Comparison of ENCODE assay signal across 20 cellular contexts in genomic region chr10:79360499-79361342, GRCh38. TPM values are rescaled to one million over a fixed set of nuclear protein-coding genes. Genes with fewer than 3 reads are reported as not detected.
DNase-seq lines count a peak whose midpoint lies in the region; ATAC-seq and TF ChIP-seq lines count a peak whose summit lies in the region.
"Had no signal": no experiment of that assay in that cellular context is flagged by ENCODE, and none has a peak within 500 bp of the region (broad histone marks: within the 10 kb centered on the region; RNA-seq: fewer than 3 reads in every experiment).

No MANE protein-coding gene starts in this region.

- H4K20me1 ChIP-seq in IMR-90 (ENCODE audit: insufficient read depth, low read length), result peaks cover 4% of the 10 kb centered on the region

- H3K36me3 Mint-ChIP-seq in activated naive CD4-positive, alpha-beta T cell treated with anti-CD3 and anti-CD28 coated beads, Interleukin-2, amount 50 U/mL, for 72 hours, result peaks cover 2 to 8% of the 10 kb centered on the region in 2 donors
- H3K36me3 Mint-ChIP-seq in type B pancreatic cell (peaks cover 9% of the 10 kb centered on the region), Caco-2 (ENCODE audit: insufficient read depth, unreplicated experiment) (peaks cover 16% of the 10 kb centered on the region)

- no peak overlapping the region for H2BK20ac ChIP-seq in IMR-90 (ENCODE audit: low read depth, low read length)

- H2AFZ ChIP-seq in IMR-90 (replicated peaks; ENCODE audit: low read length, poor library complexity), result no peak overlapping the region
- H2AFZ ChIP-seq: GM23248 had no signal

- H3K9me3 Mint-ChIP-seq in activated naive CD4-positive, alpha-beta T cell treated with anti-CD3 and anti-CD28 coated beads, Interleukin-2, amount 50 U/mL, for 72 hours, result peaks cover 0 to 7% of the 10 kb centered on the region in 2 donors
- H3K9me3 Mint-ChIP-seq in type B pancreatic cell (peaks cover 9% of the 10 kb centered on the region), Caco-2 (ENCODE audit: unreplicated experiment) (no peaks in the 10 kb centered on the region)

- no peaks in the 10 kb centered on the region for H3K27me3 Mint-ChIP-seq in type B pancreatic cell
- H3K27me3 Mint-ChIP-seq in Caco-2 (ENCODE audit: insufficient read depth, unreplicated experiment), result no peaks in the 10 kb centered on the region

- H3K56ac ChIP-seq in IMR-90 (ENCODE audit: extremely low read depth, insufficient read depth, low read length), result no peak overlapping the region

- H3K27ac ChIP-seq in IMR-90 (ENCODE audit: insufficient read depth, low read length), result no peak overlapping the region
- H3K27ac ChIP-seq: BLaER1, GM23248, SJCRH30 had no signal

- CTCF ChIA-PET in IMR-90 (lab: Yijun Ruan, JAX) (no interaction called here), Caco-2 (lab: Charles Lee) (no interaction called here)

- H3K18ac ChIP-seq in IMR-90 (ENCODE audit: low read depth, low read length), result no peak overlapping the region

- no TSS peak for BruUV-seq in IMR-90 (replicated peaks; lab: Mats Ljungman, UMichigan)
- no TSS peak for BruUV-seq in Caco-2 (replicated peaks; lab: Mats Ljungman, UMichigan)

- H2BK5ac ChIP-seq in IMR-90 (ENCODE audit: low read depth, low read length, poor library complexity, severe bottlenecking), result no peak overlapping the region

- H3K14ac ChIP-seq in IMR-90 (replicated peaks; ENCODE audit: low read depth, low read length), result no peak overlapping the region

- TF ChIP-seq POLR2A in IMR-90 (IDR thresholded peaks at IDR 0.05; ENCODE audit: low read depth, low read length), result no peak

- no peak overlapping the region for H2BK120ac ChIP-seq in IMR-90 (ENCODE audit: low read depth, low read length)

- dilution Hi-C loops in IMR-90 (cut with HindIII; ENCODE audit: low sequenced_read_pairs, unreplicated experiment), result no loop called here

- WGBS in IMR-90 (ENCODE audit: extremely low coverage in 2 of 2, insufficient read length in 1 of 2), 2 experiments, result 100% methylated on average over 1 of the region's 5 CpGs; no CpG with 5 or more reads in 1 of the 2 experiments

- H2AK9ac ChIP-seq in IMR-90 (replicated peaks; ENCODE audit: low read depth, low read length, poor library complexity), result no peak overlapping the region

- in situ Hi-C loops in IMR-90 (cut with MboI; ENCODE audit: low sequenced_read_pairs), result no loop called here

- no peaks in the 10 kb centered on the region for H3K4me1 ChIP-seq in IMR-90 (ENCODE audit: control insufficient read depth, insufficient read depth, low read length)
- peaks cover 22% of the 10 kb centered on the region for H3K4me1 ChIP-seq in Caco-2
- H3K4me1 ChIP-seq: SJCRH30 had no signal

- H3K4me3 Mint-ChIP-seq in type B pancreatic cell (no peak overlapping the region), Caco-2 (ENCODE audit: unreplicated experiment) (no peak overlapping the region)
- H3K4me3 Mint-ChIP-seq: CD8-positive, alpha-beta T cell had no signal

- no peak overlapping the region for H2BK15ac ChIP-seq in IMR-90 (ENCODE audit: low read depth, low read length)

- H3K4ac ChIP-seq in IMR-90 (ENCODE audit: low read depth, low read length), result no peak overlapping the region

- H3K9me3 ChIP-seq in IMR-90 (ENCODE audit: control insufficient read depth, insufficient read depth, low read length), result no peaks in the 10 kb centered on the region; the same call in 1 of the 2 replicates
- H3K9me3 ChIP-seq in Caco-2, result no peaks in the 10 kb centered on the region
- H3K9me3 ChIP-seq: SJCRH30 had no signal

- TF ChIP-seq CTCF in IMR-90 (conservative IDR thresholded peaks at IDR 0.05; ENCODE audit: low read depth, low read length) (no peak), type B pancreatic cell (conservative IDR thresholded peaks at IDR 0.05) (no peak), Caco-2 (IDR thresholded peaks at IDR 0.05; ENCODE audit: insufficient read depth in 1 of 2, low read depth in 1 of 2, low read length in 1 of 2, severe bottlenecking in 1 of 2, unreplicated experiment in 1 of 2) (no peak)

- peaks cover 0 to 6% of the 10 kb centered on the region in 2 experiments; a peak in 1 of 4 replicates for H3K79me1 ChIP-seq in IMR-90 (ENCODE audit: low read depth in 1 of 2, low read length in 2 of 2)

- no peak overlapping the region for H2AK5ac ChIP-seq in IMR-90 (ENCODE audit: low read depth, low read length)

- H3K36me3 ChIP-seq in IMR-90 (ENCODE audit: control insufficient read depth, insufficient read depth, low read length) (peaks cover 4% of the 10 kb centered on the region; the same call in 1 of the 2 replicates), Caco-2 (ENCODE audit: control insufficient read depth, insufficient read depth, low read length) (no peaks in the 10 kb centered on the region; the same call in 1 of the 2 replicates)
- H3K36me3 ChIP-seq: SJCRH30 had no signal

- H3K9me1 ChIP-seq in IMR-90 (ENCODE audit: insufficient read depth, low read length), result no peaks in the 10 kb centered on the region; the same call in 1 of the 2 replicates

- ATAC-seq in activated naive CD4-positive, alpha-beta T cell treated with anti-CD3 and anti-CD28 coated beads, Interleukin-2, amount 50 U/mL, for 72 hours, result peak in 1 of 2 donors; percentile 7
- peak; percentile 29; the same call in 1 of the 2 replicates for ATAC-seq in IMR-90 (ENCODE audit: low read depth)
- ATAC-seq in HG02798 (IDR thresholded peaks at IDR 0.05; ENCODE audit: poor library complexity, unreplicated experiment), result no peak
- no peak for ATAC-seq in GM19324 (IDR thresholded peaks at IDR 0.05; ENCODE audit: low FRiP score, unreplicated experiment)
- ATAC-seq: CD8-positive, alpha-beta T cell; HepG2; PC-3 had no signal

- POLR2A ChIA-PET in IMR-90 (lab: Charles Lee; ENCODE audit: unreplicated experiment) (no interaction called here), Caco-2 (lab: Charles Lee) (no interaction called here)

- H4K5ac ChIP-seq in IMR-90 (ENCODE audit: low read depth, low read length), result no peak overlapping the region

- H3K9ac ChIP-seq in IMR-90 (ENCODE audit: low read depth, low read length), result no peak overlapping the region
- H3K9ac ChIP-seq: BLaER1, GM23248 had no signal

- intact Hi-C loops in IMR-90 (cut with micrococcal nuclease) (no loop called here), Caco-2 (cut with micrococcal nuclease; ENCODE audit: unreplicated experiment) (no loop called here)

- no peak overlapping the region for H3K27ac Mint-ChIP-seq in activated naive CD4-positive, alpha-beta T cell treated with anti-CD3 and anti-CD28 coated beads, Interleukin-2, amount 50 U/mL, for 72 hours
- H3K27ac Mint-ChIP-seq in type B pancreatic cell (no peak overlapping the region), Caco-2 (ENCODE audit: unreplicated experiment) (no peak overlapping the region)
- H3K27ac Mint-ChIP-seq: CD8-positive, alpha-beta T cell had no signal

- no peak overlapping the region for H4K91ac ChIP-seq in IMR-90 (ENCODE audit: insufficient read depth, low read depth, low read length)

- H3K4me2 ChIP-seq in IMR-90 (ENCODE audit: low read depth, low read length), result no peak overlapping the region
- H3K4me2 ChIP-seq: BLaER1 had no signal

- H4K8ac ChIP-seq in IMR-90 (ENCODE audit: low read depth in 2 of 2, low read length in 2 of 2), result no peak overlapping the region

- no peak for TF ChIP-seq RAD21 in IMR-90 (IDR thresholded peaks at IDR 0.05; ENCODE audit: low read length)

- H3K4me3 ChIP-seq in IMR-90 (ENCODE audit: insufficient read depth, low read depth, low read length), result no peak overlapping the region
- H3K4me3 ChIP-seq in Caco-2 (ENCODE audit: low read depth, low read length), result no peak overlapping the region
- H3K4me3 ChIP-seq: BLaER1, GM12878, GM23248, SJCRH30 had no signal

- H3K23ac ChIP-seq in IMR-90 (ENCODE audit: low read depth, low read length), result no peak overlapping the region

- DNase-seq in activated naive CD4-positive, alpha-beta T cell treated with anti-CD3 and anti-CD28 coated beads, Interleukin-2, amount 50 U/mL, for 72 hours (ENCODE audit: low spot score in 2 of 2), result peak; percentile 1 to 35
- DNase-seq in activated naive CD4-positive, alpha-beta T cell treated with Interleukin-2 at 50 U/mL for 16 hours, result no peak
- no peak for DNase-seq in IMR-90
- peak; percentile 30 for DNase-seq in ecto neural progenitor cell (ENCODE audit: low spot score)
- peak; percentile 37 for DNase-seq in type B pancreatic cell (ENCODE audit: extremely low spot score, unreplicated experiment)
- DNase-seq in Caco-2, result no peak
- DNase-seq: DMS79 treated with DMSO at 0.1 percent for 48 hours, GM23248, Karpas-422, NCI-H1105 treated with DMSO at 0.1 percent for 48 hours, NCI-H187, NCI-H748 treated with DMSO at 0.1 percent for 48 hours, PC-3 had no signal

- no peaks in the 10 kb centered on the region for H3K27me3 ChIP-seq in IMR-90 (ENCODE audit: control insufficient read depth, insufficient read depth, low read length)
- H3K27me3 ChIP-seq in Caco-2 (replicated peaks; ENCODE audit: control insufficient read depth, insufficient read depth, low read length), result no peaks in the 10 kb centered on the region
- H3K27me3 ChIP-seq: BLaER1, SJCRH30 had no signal

- H3K4me1 Mint-ChIP-seq in type B pancreatic cell (ENCODE audit: unreplicated experiment), result no peaks in the 10 kb centered on the region
- H3K4me1 Mint-ChIP-seq in Caco-2 (ENCODE audit: low read depth, unreplicated experiment), result peaks cover 8% of the 10 kb centered on the region

TF ChIP-seq in IMR-90, 13 proteins besides CTCF, POLR2A, EP300 and RAD21 (continues in another document):
- TF ChIP-seq RFX5 (IDR thresholded peaks at IDR 0.05; ENCODE audit: low read depth, low read length), result no peak
- TF ChIP-seq SMC3 (IDR thresholded peaks at IDR 0.05; ENCODE audit: low read depth, low read length), result no peak
- no peak for TF ChIP-seq ELK1 (IDR thresholded peaks at IDR 0.05; ENCODE audit: borderline replicate concordance, low read depth, low read length)
- TF ChIP-seq NFE2L2 (IDR thresholded peaks at IDR 0.05; ENCODE audit: low read depth, low read length), result no peak
- TF ChIP-seq MXI1 (IDR thresholded peaks at IDR 0.05; ENCODE audit: borderline replicate concordance, low read depth, low read length), result no peak
- no peak for TF ChIP-seq FOS (IDR thresholded peaks at IDR 0.05; ENCODE audit: low read depth, low read length)

RNA-seq across cellular contexts. Expression of gene PPIF, which starts 13.5 kb away (rescaled TPM):
- 100 to 1,000 TPM in 1 of 2 donors, 10 to 100 TPM in 1; 60.2 to 144 TPM for total RNA-seq in activated naive CD4-positive, alpha-beta T cell treated with anti-CD3 and anti-CD28 coated beads, Interleukin-2, amount 50 U/mL, for 72 hours
- 29.2 and 29.7 TPM in 2 replicates for total RNA-seq in IMR-90 (2012; rRNA removed)
- polyA plus RNA-seq in IMR-90 (2012; rRNA removed), result 127 and 130 TPM in 2 replicates
- polyA plus RNA-seq in IMR-90 (2012; cell fraction: cytosol; rRNA removed), result 113 and 150 TPM in 2 replicates
- polyA plus RNA-seq in IMR-90 (2012; cell fraction: nucleus; rRNA removed; ENCODE audit: low replicate concordance), result 205 and 248 TPM in 2 replicates
- total RNA-seq in type B pancreatic cell (ENCODE audit: low replicate concordance), result 67.5 and 91.3 TPM in 2 replicates
- 116 and 133 TPM in 2 replicates for total RNA-seq in Caco-2 (2022)

Comparison
In these comparisons a context has a peak if more than half of its experiments do, and no peak if none do; other contexts are left out.
1. DNase-seq: peak in activated naive CD4-positive, alpha-beta T cell treated with anti-CD3 and anti-CD28 coated beads, Interleukin-2, amount 50 U/mL, for 72 hours (2 of 2), ecto neural progenitor cell (single experiment) and type B pancreatic cell (single experiment); none in activated naive CD4-positive, alpha-beta T cell treated with Interleukin-2 at 50 U/mL for 16 hours (single experiment), IMR-90 (single experiment) and Caco-2 (0 of 2).